Comparison of ENCODE assay signal across 34 cellular contexts in the genomic region with DNA sequence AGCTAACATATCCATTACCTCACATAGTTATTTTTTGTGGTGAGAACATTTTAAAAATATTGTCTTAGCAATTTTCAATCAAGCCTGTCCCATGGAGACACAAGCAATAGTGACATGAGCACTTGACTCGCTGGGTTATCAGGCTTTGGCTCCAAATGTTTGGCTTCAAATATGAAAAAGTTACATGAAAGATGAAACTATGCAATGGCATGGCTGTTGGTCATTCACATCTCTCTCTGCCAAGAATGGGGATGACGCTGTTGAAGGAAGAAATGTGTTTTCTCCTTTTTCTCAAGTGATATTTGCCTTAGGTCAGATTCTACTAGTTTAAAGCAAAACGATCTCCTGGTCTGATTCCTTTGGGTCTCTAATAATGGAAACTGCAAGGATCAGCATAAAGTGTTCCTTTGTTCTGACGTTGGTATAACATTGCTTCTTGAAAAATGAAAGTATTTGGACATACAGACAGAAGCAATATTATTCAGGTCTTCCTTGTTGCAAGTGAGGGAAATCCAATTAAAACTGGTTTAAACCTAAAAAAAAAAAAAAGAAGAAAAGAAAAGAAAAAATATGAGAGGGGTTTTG.
A peak's percentile ranks its signal among the peaks of the same experiment; 100 is the strongest.
DNase-seq lines count a peak whose midpoint lies in the region; ATAC-seq, FAIRE-seq and TF ChIP-seq lines count a peak whose summit lies in the region.
"Had no signal": no experiment of that assay in that cellular context is flagged by ENCODE, and none has a peak within 500 bp of the region (broad histone marks: within the 10 kb centered on the region; RNA-seq: fewer than 3 reads in every experiment).

No MANE protein-coding gene starts in this region.

- intact Hi-C loops in left ventricle myocardium inferior (cut with micrococcal nuclease), result no loop called here
- intact Hi-C loops in psoas muscle (cut with DNase I), result no loop called here
- intact Hi-C loops in activated T-helper 2 cell treated with anti-CD3 and anti-CD28 coated beads, Interferon-gamma antibody, Interleukin-2, Interleukin-4, amounts not matched to agents 10 μg/mL and 5 μg/mL and 100 μg/mL, durations not matched to agents 14 hours and 24 hours and 36 hours (cut with micrococcal nuclease), result no loop called here

- H3K4me2 ChIP-seq in A549, result no peak overlapping the region

- CTCF ChIA-PET in A549 (lab: Yijun Ruan, JAX), result interaction anchor here (1.2 kb wide), 1 partner anchor 156 kb away, joined by 3 read pairs; no protein-coding TSS in a partner anchor

- H3K27me3 ChIP-seq in left ventricle myocardium inferior (ENCODE audit: low read depth), result no peaks in the 10 kb centered on the region
- no peaks in the 10 kb centered on the region for H3K27me3 ChIP-seq in psoas muscle (ENCODE audit: insufficient read depth in 3 of 3, low read length in 2 of 3)
- H3K27me3 ChIP-seq: brain microvascular endothelial cell, heart right ventricle, SJCRH30, tibial nerve had no signal

- H3K4me1 ChIP-seq in A549 (peaks cover 13% of the 10 kb centered on the region), left ventricle myocardium inferior (peaks cover 57% of the 10 kb centered on the region), psoas muscle (peaks cover 43% of the 10 kb centered on the region)

- no peaks in the 10 kb centered on the region for H3K27me3 Mint-ChIP-seq in activated T-helper 2 cell treated with anti-CD3 and anti-CD28 coated beads, Interferon-gamma antibody, Interleukin-2, Interleukin-4, amounts not matched to agents 10 μg/mL and 5 μg/mL and 100 μg/mL, durations not matched to agents 14 hours and 24 hours and 36 hours (ENCODE audit: low read depth)
- H3K27me3 Mint-ChIP-seq: activated CD4-positive, alpha-beta T cell treated with anti-CD3 and anti-CD28 coated beads for 36 hours; CD4-positive, alpha-beta T cell; natural killer cell treated with Interleukin-12 subunit alpha and Interleukin-12 subunit beta and Interleukin-15 and Interleukin-18, amount 100 ng/mL, for 72 hours; stimulated activated naive CD8-positive, alpha-beta T cell treated with anti-CD3 and anti-CD28 coated beads, Interleukin-15, amount 100 ng/mL, for 72 hours had no signal

- ATAC-seq in A549, result no peak
- ATAC-seq in psoas muscle, result no peak
- ATAC-seq in HG03108 (IDR thresholded peaks at IDR 0.05; ENCODE audit: unreplicated experiment), result no peak
- ATAC-seq: activated CD4-positive, alpha-beta T cell treated with anti-CD3 and anti-CD28 coated beads for 36 hours; activated CD8-positive, alpha-beta T cell treated with anti-CD3 and anti-CD28 coated beads for 36 hours; mucosa of descending colon; natural killer cell treated with Interleukin-12 subunit alpha and Interleukin-12 subunit beta and Interleukin-15 and Interleukin-18, amount 100 ng/mL, for 72 hours; stimulated activated naive CD8-positive, alpha-beta T cell treated with anti-CD3 and anti-CD28 coated beads, Interleukin-15, amount 100 ng/mL, for 72 hours had no signal

- H3K4me1 Mint-ChIP-seq in activated T-helper 2 cell treated with anti-CD3 and anti-CD28 coated beads, Interferon-gamma antibody, Interleukin-2, Interleukin-4, amounts not matched to agents 10 μg/mL and 5 μg/mL and 100 μg/mL, durations not matched to agents 14 hours and 24 hours and 36 hours (ENCODE audit: low read depth), result peaks cover 12% of the 10 kb centered on the region

- no peak for TF ChIP-seq POLR2A in A549 (IDR thresholded peaks at IDR 0.05; ENCODE audit: low read length)

- H3K27ac ChIP-seq in A549, result no peak overlapping the region
- H3K27ac ChIP-seq in left ventricle myocardium inferior (replicated peaks), result peak overlapping the region; percentile 64
- peak overlapping the region; percentile 71 for H3K27ac ChIP-seq in psoas muscle
- H3K27ac ChIP-seq: brain microvascular endothelial cell, SJCRH30, VCaP had no signal

- DNase-seq in A549 (ENCODE audit: low read depth in 1 of 2, low spot score in 1 of 2), result no peak
- peak; percentile 60 to 63 for DNase-seq in cardiac fibroblast (ENCODE audit: low read depth in 2 of 2)
- no peak for DNase-seq in left ventricle myocardium inferior
- no peak for DNase-seq in psoas muscle
- DNase-seq in activated T-helper 2 cell treated with anti-CD3 and anti-CD28 coated beads, Interferon-gamma antibody, Interleukin-2, Interleukin-4, amounts not matched to agents 10 μg/mL and 5 μg/mL and 100 μg/mL, durations not matched to agents 14 hours and 24 hours and 36 hours (ENCODE audit: low spot score), result no peak
- no peak for DNase-seq in activated CD8-positive, alpha-beta memory T cell treated with anti-CD3 and anti-CD28 coated beads, Interleukin-2, amount 50 U/mL, for 48 hours
- no peak for DNase-seq in DMS153 treated with DMSO at 0.1 percent for 48 hours (lab: John Stamatoyannopoulos, UW; ENCODE audit: unreplicated experiment)
- DNase-seq: activated CD4-positive, alpha-beta T cell treated with anti-CD3 and anti-CD28 coated beads for 36 hours; activated CD8-positive, alpha-beta T cell treated with anti-CD3 and anti-CD28 coated beads for 36 hours; amniotic stem cell; brain microvascular endothelial cell; CD4-positive, alpha-beta T cell; DND-41; effector CD4-positive, alpha-beta T cell; GOT3; heart right ventricle; kidney; mucosa of descending colon; NCI-H1417 treated with DMSO at 0.1 percent for 48 hours; NCI-H2029 treated with DMSO at 0.1 percent for 48 hours; NCI-H2227 treated with DMSO at 0.1 percent for 48 hours; occipital lobe; SJCRH30; stimulated activated CD4-positive, alpha-beta T cell treated with anti-CD3 and anti-CD28 coated beads, Interleukin-12 subunit alpha, Interleukin-12 subunit beta, amount 100 ng/mL, for 4 hours; stimulated activated CD4-positive, alpha-beta T cell treated with anti-CD3 and anti-CD28 coated beads, Interleukin-2, amount 100 ng/mL, for 48 hours; stimulated activated naive CD8-positive, alpha-beta T cell treated with anti-CD3 and anti-CD28 coated beads, Interleukin-15, amount 100 ng/mL, for 72 hours; T1000 had no signal

- H3K36me3 Mint-ChIP-seq in activated T-helper 2 cell treated with anti-CD3 and anti-CD28 coated beads, Interferon-gamma antibody, Interleukin-2, Interleukin-4, amounts not matched to agents 10 μg/mL and 5 μg/mL and 100 μg/mL, durations not matched to agents 14 hours and 24 hours and 36 hours (ENCODE audit: low read depth), result peaks cover 3% of the 10 kb centered on the region
- H3K36me3 Mint-ChIP-seq: activated naive CD4-positive, alpha-beta T cell treated with anti-CD3 and anti-CD28 coated beads, Interleukin-2, amount 50 U/mL, for 24 hours; natural killer cell treated with Interleukin-12 subunit alpha and Interleukin-12 subunit beta and Interleukin-15 and Interleukin-18, amount 100 ng/mL, for 72 hours had no signal

- 83% methylated on average over 4 of the region's 4 CpGs for WGBS in A549 (ENCODE audit: missing lambda C conversion rate)
- 14 to 25% (median 19%) methylated on average over 4 of the region's 4 CpGs for WGBS in psoas muscle, 3 donors

- no peak for TF ChIP-seq RAD21 in A549 (conservative IDR thresholded peaks at IDR 0.05 in 1 of 2, IDR thresholded peaks at IDR 0.05 in 1 of 2)

- TF ChIP-seq EP300 in A549 (IDR thresholded peaks at IDR 0.05), result no peak

- no peak overlapping the region for H3K4me3 Mint-ChIP-seq in activated T-helper 2 cell treated with anti-CD3 and anti-CD28 coated beads, Interferon-gamma antibody, Interleukin-2, Interleukin-4, amounts not matched to agents 10 μg/mL and 5 μg/mL and 100 μg/mL, durations not matched to agents 14 hours and 24 hours and 36 hours (ENCODE audit: low read depth)
- H3K4me3 Mint-ChIP-seq: activated CD4-positive, alpha-beta T cell treated with anti-CD3 and anti-CD28 coated beads for 36 hours; activated CD8-positive, alpha-beta T cell treated with anti-CD3 and anti-CD28 coated beads for 36 hours; activated naive CD4-positive, alpha-beta T cell treated with anti-CD3 and anti-CD28 coated beads, Interleukin-2, amount 50 U/mL, for 24 hours; CD4-positive, alpha-beta T cell; natural killer cell treated with Interleukin-12 subunit alpha and Interleukin-12 subunit beta and Interleukin-15 and Interleukin-18, amount 100 ng/mL, for 72 hours; stimulated activated naive CD8-positive, alpha-beta T cell treated with anti-CD3 and anti-CD28 coated beads, Interleukin-15, amount 100 ng/mL, for 72 hours had no signal

- no peak for FAIRE-seq in A549 (lab: Jason Lieb, UNC)
- FAIRE-seq: A204.1, kidney, RCC 7860 had no signal

- H3K9me3 Mint-ChIP-seq in activated T-helper 2 cell treated with anti-CD3 and anti-CD28 coated beads, Interferon-gamma antibody, Interleukin-2, Interleukin-4, amounts not matched to agents 10 μg/mL and 5 μg/mL and 100 μg/mL, durations not matched to agents 14 hours and 24 hours and 36 hours, result no peaks in the 10 kb centered on the region
- H3K9me3 Mint-ChIP-seq: activated CD8-positive, alpha-beta T cell treated with anti-CD3 and anti-CD28 coated beads for 36 hours; activated naive CD4-positive, alpha-beta T cell treated with anti-CD3 and anti-CD28 coated beads, Interleukin-2, amount 50 U/mL, for 24 hours; CD4-positive, alpha-beta T cell; natural killer cell treated with Interleukin-12 subunit alpha and Interleukin-12 subunit beta and Interleukin-15 and Interleukin-18, amount 100 ng/mL, for 72 hours; stimulated activated naive CD8-positive, alpha-beta T cell treated with anti-CD3 and anti-CD28 coated beads, Interleukin-15, amount 100 ng/mL, for 72 hours had no signal

- no peak for TF ChIP-seq CTCF in A549 (IDR thresholded peaks at IDR 0.05)
- TF ChIP-seq CTCF in cardiac fibroblast (IDR thresholded peaks at IDR 0.05; ENCODE audit: low read depth, low read length), result no peak
- no peak for TF ChIP-seq CTCF in left ventricle myocardium inferior (IDR thresholded peaks at IDR 0.05; ENCODE audit: borderline replicate concordance)
- no peak for TF ChIP-seq CTCF in psoas muscle (IDR thresholded peaks at IDR 0.05)

- POLR2A ChIA-PET in A549 (lab: Yijun Ruan, JAX), result no interaction called here

- H3K27ac Mint-ChIP-seq in activated T-helper 2 cell treated with anti-CD3 and anti-CD28 coated beads, Interferon-gamma antibody, Interleukin-2, Interleukin-4, amounts not matched to agents 10 μg/mL and 5 μg/mL and 100 μg/mL, durations not matched to agents 14 hours and 24 hours and 36 hours, result no peak overlapping the region
- H3K27ac Mint-ChIP-seq: activated CD4-positive, alpha-beta T cell treated with anti-CD3 and anti-CD28 coated beads for 36 hours; activated CD8-positive, alpha-beta T cell treated with anti-CD3 and anti-CD28 coated beads for 36 hours; activated naive CD4-positive, alpha-beta T cell treated with anti-CD3 and anti-CD28 coated beads, Interleukin-2, amount 50 U/mL, for 24 hours; CD4-positive, alpha-beta T cell; natural killer cell treated with Interleukin-12 subunit alpha and Interleukin-12 subunit beta and Interleukin-15 and Interleukin-18, amount 100 ng/mL, for 72 hours; stimulated activated naive CD8-positive, alpha-beta T cell treated with anti-CD3 and anti-CD28 coated beads, Interleukin-15, amount 100 ng/mL, for 72 hours had no signal

- H3K9me3 ChIP-seq in A549 (no peaks in the 10 kb centered on the region), left ventricle myocardium inferior (replicated peaks) (no peaks in the 10 kb centered on the region), psoas muscle (no peaks in the 10 kb centered on the region)
- H3K9me3 ChIP-seq: mucosa of descending colon, SJCRH30 had no signal

- H3K4me3 ChIP-seq in A549 (no peak overlapping the region), cardiac fibroblast (replicated peaks in 1 of 2; ENCODE audit: low read depth in 2 of 2, low read length in 2 of 2) (no peak overlapping the region), left ventricle myocardium inferior (no peak overlapping the region), psoas muscle (no peak overlapping the region)
- H3K4me3 ChIP-seq: heart right ventricle, mucosa of descending colon, SJCRH30, tibial nerve had no signal

- peaks cover 46% of the 10 kb centered on the region for H3K36me3 ChIP-seq in left ventricle myocardium inferior
- H3K36me3 ChIP-seq in psoas muscle (ENCODE audit: insufficient read depth in 1 of 2, low read depth in 1 of 2), result peaks cover 6 to 35% of the 10 kb centered on the region in 2 donors

Comparison
In these comparisons a context has a peak if more than half of its experiments do, and no peak if none do; other contexts are left out.
1. DNase-seq: peak in cardiac fibroblast (2 of 2); none in A549 (0 of 2), left ventricle myocardium inferior (single experiment), psoas muscle (0 of 2), activated T-helper 2 cell treated with anti-CD3 and anti-CD28 coated beads, Interferon-gamma antibody, Interleukin-2, Interleukin-4, amounts not matched to agents 10 μg/mL and 5 μg/mL and 100 μg/mL, durations not matched to agents 14 hours and 24 hours and 36 hours (single experiment), activated CD8-positive, alpha-beta memory T cell treated with anti-CD3 and anti-CD28 coated beads, Interleukin-2, amount 50 U/mL, for 48 hours (single experiment) and DMS153 treated with DMSO at 0.1 percent for 48 hours (single experiment).
2. H3K27ac ChIP-seq: peak in left ventricle myocardium inferior (single experiment) and psoas muscle (single experiment); none in A549 (0 of 2).